Comparison of ENCODE assay signal across 1 cellular context in genomic region chr1:110963666-110964399, GRCh38.
TF ChIP-seq lines count a peak whose summit lies in the region.

TSS of gene LRIF1 (minus strand) at chr1:110963922. CDS start at chr1:110963688, 234 bp downstream.

TF ChIP-seq in HepG2, 621 proteins besides CTCF, POLR2A, EP300 and RAD21 (continued from another document and continues in another):
- TF ChIP-seq MLXIP (CRISPR knock-in tag; IDR thresholded peaks at IDR 0.05; ENCODE audit: borderline replicate concordance) (no peak), FOXP1 (IDR thresholded peaks at IDR 0.05) (no peak), FOXP1 (CRISPR knock-in tag; IDR thresholded peaks at IDR 0.05) (no peak), ZNF484 (CRISPR knock-in tag; IDR thresholded peaks at IDR 0.05; ENCODE audit: borderline replicate concordance, low read depth) (no peak), ZC3H4 (CRISPR knock-in tag; IDR thresholded peaks at IDR 0.05; ENCODE audit: borderline replicate concordance) (no peak), CHCHD3 (CRISPR knock-in tag; IDR thresholded peaks at IDR 0.05) (no peak), BRCA1 (CRISPR knock-in tag; IDR thresholded peaks at IDR 0.05) (no peak; the same call in 1 of the 2 replicates), BATF2 (CRISPR knock-in tag; IDR thresholded peaks at IDR 0.05) (no peak), PHF8 (CRISPR knock-in tag; IDR thresholded peaks at IDR 0.05) (peak; percentile 74), ZNF878 (CRISPR knock-in tag; IDR thresholded peaks at IDR 0.05) (no peak), MXD4 (CRISPR knock-in tag; IDR thresholded peaks at IDR 0.05) (peak; percentile 48; the same call in 1 of the 2 replicates), ZNF383 (CRISPR knock-in tag; IDR thresholded peaks at IDR 0.05; ENCODE audit: borderline replicate concordance) (no peak), ZNF230 (CRISPR knock-in tag; IDR thresholded peaks at IDR 0.05) (no peak), POGK (CRISPR knock-in tag; conservative IDR thresholded peaks at IDR 0.05) (peak; percentile 38; the same call in 1 of the 2 replicates), ASH2L (IDR thresholded peaks at IDR 0.05; ENCODE audit: insufficient read length, low read depth, low read length) (peak; percentile 90), ZBTB38 (CRISPR knock-in tag; IDR thresholded peaks at IDR 0.05) (peak; percentile 37; the same call in 1 of the 2 replicates), ZNF33A (CRISPR knock-in tag; IDR thresholded peaks at IDR 0.05; ENCODE audit: borderline replicate concordance) (no peak), TAF1 (CRISPR knock-in tag; IDR thresholded peaks at IDR 0.05) (peak; percentile 95), MTA3 (CRISPR knock-in tag; IDR thresholded peaks at IDR 0.05) (no peak), ZNF784 (CRISPR knock-in tag; IDR thresholded peaks at IDR 0.05; ENCODE audit: borderline replicate concordance) (no peak), PREB (CRISPR knock-in tag; IDR thresholded peaks at IDR 0.05) (no peak), HMG20A (CRISPR knock-in tag; IDR thresholded peaks at IDR 0.05; ENCODE audit: borderline replicate concordance) (no peak), ZNF281 (CRISPR knock-in tag; IDR thresholded peaks at IDR 0.05; ENCODE audit: borderline replicate concordance) (no peak), FOXA1 (IDR thresholded peaks at IDR 0.05) (no peak), FOXA1 (CRISPR knock-in tag; IDR thresholded peaks at IDR 0.05) (no peak), ETS1 (CRISPR knock-in tag; IDR thresholded peaks at IDR 0.05) (no peak), RNF2 (conservative IDR thresholded peaks at IDR 0.05; ENCODE audit: low read depth) (peak; percentile 17; the same call in 1 of the 2 replicates), ZNF329 (CRISPR knock-in tag; IDR thresholded peaks at IDR 0.05; ENCODE audit: low read depth) (no peak), ZNF510 (CRISPR knock-in tag; IDR thresholded peaks at IDR 0.05; ENCODE audit: low read depth) (no peak), ATM (IDR thresholded peaks at IDR 0.05; ENCODE audit: borderline replicate concordance) (no peak), SIX1 (CRISPR knock-in tag; IDR thresholded peaks at IDR 0.05; ENCODE audit: borderline replicate concordance) (no peak), YY1 (IDR thresholded peaks at IDR 0.05; ENCODE audit: insufficient read depth, insufficient replicate concordance, low read depth, low read length) (peak; percentile 24), GPN1 (CRISPR knock-in tag; IDR thresholded peaks at IDR 0.05; ENCODE audit: borderline replicate concordance) (no peak), ZBTB44 (CRISPR knock-in tag; IDR thresholded peaks at IDR 0.05) (no peak), RBAK (CRISPR knock-in tag; IDR thresholded peaks at IDR 0.05) (no peak), RFXAP (CRISPR knock-in tag; IDR thresholded peaks at IDR 0.05; ENCODE audit: borderline replicate concordance) (peak; percentile 86), ZKSCAN5 (CRISPR knock-in tag; IDR thresholded peaks at IDR 0.05) (no peak), SRSF4 (IDR thresholded peaks at IDR 0.05; ENCODE audit: low read depth, low read length, poor library complexity, severe bottlenecking) (no peak), MTF1 (CRISPR knock-in tag; IDR thresholded peaks at IDR 0.05) (no peak), ZNF280B (CRISPR knock-in tag; IDR thresholded peaks at IDR 0.05; ENCODE audit: borderline replicate concordance) (peak; percentile 50; the same call in 1 of the 2 replicates), KLF6 (CRISPR knock-in tag; IDR thresholded peaks at IDR 0.05) (no peak), SOX6 (IDR thresholded peaks at IDR 0.05) (no peak), SOX6 (CRISPR knock-in tag; IDR thresholded peaks at IDR 0.05) (peak; percentile 71; the same call in 1 of the 2 replicates), SRF (IDR thresholded peaks at IDR 0.05; ENCODE audit: low read depth, low read length) (no peak), ZBTB49 (CRISPR knock-in tag; IDR thresholded peaks at IDR 0.05; ENCODE audit: borderline replicate concordance) (no peak), ZNF275 (CRISPR knock-in tag; IDR thresholded peaks at IDR 0.05; ENCODE audit: borderline replicate concordance) (no peak), SRSF9 (IDR thresholded peaks at IDR 0.05; ENCODE audit: borderline replicate concordance, insufficient read depth, low read depth, low read length, poor library complexity, severe bottlenecking) (no peak), ZNF616 (CRISPR knock-in tag; IDR thresholded peaks at IDR 0.05; ENCODE audit: low read depth) (no peak), ZFP36L1 (CRISPR knock-in tag; IDR thresholded peaks at IDR 0.05) (no peak), SCMH1 (CRISPR knock-in tag; IDR thresholded peaks at IDR 0.05; ENCODE audit: borderline replicate concordance) (no peak)
